In the genomic region with DNA sequence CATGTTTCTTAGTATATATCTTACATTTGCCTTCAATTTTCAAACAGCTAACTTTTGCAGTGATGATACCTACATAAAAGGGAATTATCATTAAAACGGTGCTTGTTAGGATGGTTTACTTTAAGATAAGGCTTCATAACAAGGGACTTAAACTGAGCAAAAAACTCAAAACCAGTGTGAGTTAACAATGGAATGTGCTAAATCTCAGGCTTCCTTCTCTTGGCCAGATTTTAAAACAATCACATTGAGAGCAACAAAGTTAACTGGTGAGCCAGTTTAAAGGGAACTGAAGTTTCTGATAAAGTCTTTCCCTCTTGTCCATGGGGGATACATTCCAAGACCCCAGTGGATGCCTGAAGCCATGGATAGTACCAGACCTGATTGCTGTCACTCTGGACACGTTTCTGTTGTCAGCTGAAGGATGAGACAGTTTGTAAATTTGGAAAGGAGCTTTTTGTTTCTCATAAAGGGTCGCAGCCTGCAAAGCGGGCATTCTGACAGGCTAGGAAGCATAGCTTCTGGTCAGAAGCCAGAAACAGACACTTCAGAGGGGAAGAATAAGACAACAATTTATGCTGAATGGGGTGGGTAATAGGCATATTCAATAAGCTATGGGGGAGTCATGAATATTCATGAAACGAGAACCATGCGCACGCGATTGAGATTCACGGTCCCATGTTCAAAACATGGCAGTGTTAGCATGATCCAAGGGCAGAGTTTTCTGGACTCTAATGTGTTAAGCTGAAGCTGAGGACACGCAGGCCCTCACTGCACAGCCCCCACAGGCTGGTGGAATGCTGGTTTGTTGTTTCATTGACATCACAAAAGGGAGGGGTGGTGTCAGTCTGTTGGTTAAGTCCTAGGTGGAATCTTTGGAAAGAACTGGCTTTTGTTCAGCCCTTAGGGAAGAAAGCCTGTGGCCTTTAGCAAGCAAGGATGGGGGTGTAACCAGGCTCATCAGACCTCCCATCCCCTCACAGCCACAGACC, we compare ENCODE assay signal across 12 cellular contexts.
DNase-seq lines count a peak whose midpoint lies in the region; ATAC-seq lines count a peak whose summit lies in the region.
"Had no signal": no experiment of that assay in that cellular context is flagged by ENCODE, and none has a peak within 500 bp of the region (broad histone marks: within the 10 kb centered on the region; RNA-seq: fewer than 3 reads in every experiment).

No MANE protein-coding gene starts in this region.

- DNase-seq in cardiac septum (ENCODE audit: low spot score) (peak; percentile 63), left ventricle myocardium superior (no peak), fibroblast of gingiva (ENCODE audit: low read depth) (peak; percentile 57), NCI-H2227 treated with DMSO at 0.1 percent for 48 hours (lab: John Stamatoyannopoulos, UW) (no peak)
- DNase-seq: DND-41, NCI-H187 had no signal

- ATAC-seq in left ventricle myocardium superior (no peak), HG03469 (IDR thresholded peaks at IDR 0.05; ENCODE audit: unreplicated experiment) (no peak), HG02623 (IDR thresholded peaks at IDR 0.05; ENCODE audit: unreplicated experiment) (no peak), GM21515 (IDR thresholded peaks at IDR 0.05; ENCODE audit: unreplicated experiment) (no peak)
- ATAC-seq: A549 had no signal

- H3K4me1 ChIP-seq in mesodermal cell (ENCODE audit: control insufficient read depth, insufficient read depth, low read length, poor library complexity, severe bottlenecking): peaks cover 48% of the 10 kb centered on the region
- H3K4me1 ChIP-seq: A549 had no signal

- no peaks in the 10 kb centered on the region for H3K9me3 ChIP-seq in mesodermal cell (ENCODE audit: control insufficient read depth, low read length)
- H3K9me3 ChIP-seq: A549, right atrium auricular region had no signal

- H3K36me3 ChIP-seq in mesodermal cell (ENCODE audit: control insufficient read depth, insufficient read depth, low read length): no peaks in the 10 kb centered on the region
- H3K36me3 ChIP-seq: right atrium auricular region had no signal

- intact Hi-C loops in cardiac septum (cut with DNase I) (no loop called here), left ventricle myocardium superior (cut with micrococcal nuclease) (no loop called here)

- WGBS in mesodermal cell (ENCODE audit: insufficient coverage in 2 of 2), 2 experiments: 19 to 23% methylated on average over 8 of the region's 10 CpGs

- peak overlapping the region; percentile 92 for H3K27ac ChIP-seq in mesodermal cell (ENCODE audit: low read depth, low read length, severe bottlenecking)
- H3K27ac ChIP-seq: A549, right atrium auricular region had no signal

- H3K4me3 ChIP-seq in mesodermal cell (ENCODE audit: extremely low read depth, insufficient read depth, low read length, poor library complexity, severe bottlenecking): peak overlapping the region; percentile 12
- H3K4me3 ChIP-seq: A549, right atrium auricular region had no signal

Comparison
In these comparisons a context has a peak if more than half of its experiments do, and no peak if none do; other contexts are left out.
1. DNase-seq: peak in cardiac septum (single experiment) and fibroblast of gingiva (single experiment); none in left ventricle myocardium superior (single experiment) and NCI-H2227 treated with DMSO at 0.1 percent for 48 hours (single experiment).